In genomic region chr6:122389704-122390103, GRCh38 we compare ENCODE assay signal across 23 cellular contexts. TPM values are rescaled to one million over a fixed set of nuclear protein-coding genes. Genes with fewer than 3 reads are reported as not detected.
A peak's percentile ranks its signal among the peaks of the same experiment; 100 is the strongest.
DNase-seq lines count a peak whose midpoint lies in the region; ATAC-seq and TF ChIP-seq lines count a peak whose summit lies in the region.
"Had no signal": no experiment of that assay in that cellular context is flagged by ENCODE, and none has a peak within 500 bp of the region (broad histone marks: within the 10 kb centered on the region; RNA-seq: fewer than 3 reads in every experiment).

No MANE protein-coding gene starts in this region.

- no peak overlapping the region for H4K5ac ChIP-seq in IMR-90 (ENCODE audit: low read depth, low read length)

- no peak overlapping the region for H3K56ac ChIP-seq in IMR-90 (ENCODE audit: extremely low read depth, insufficient read depth, low read length)

- no peak overlapping the region for H3K9ac ChIP-seq in IMR-90 (ENCODE audit: low read depth, low read length)

- H3K27ac ChIP-seq in IMR-90 (ENCODE audit: insufficient read depth, low read length): no peak overlapping the region
- H3K27ac ChIP-seq: ascending aorta, psoas muscle, spleen, suprapubic skin, WERI-Rb-1 had no signal

- in situ Hi-C loops in IMR-90 (cut with MboI; ENCODE audit: low sequenced_read_pairs): loop anchor here (10.0 kb wide), 1 partner anchor 145 kb away; no protein-coding TSS in a partner anchor

- no peak overlapping the region for H2BK5ac ChIP-seq in IMR-90 (ENCODE audit: low read depth, low read length, poor library complexity, severe bottlenecking)

- CTCF ChIA-PET in IMR-90 (lab: Yijun Ruan, JAX): no interaction called here

- no TSS peak for BruUV-seq in IMR-90 (replicated peaks; lab: Mats Ljungman, UMichigan)

- H2BK15ac ChIP-seq in IMR-90 (ENCODE audit: low read depth, low read length): no peak overlapping the region

- no peak overlapping the region for H2AFZ ChIP-seq in IMR-90 (replicated peaks; ENCODE audit: low read length, poor library complexity)

- intact Hi-C loops in IMR-90 (cut with micrococcal nuclease): loop anchor here (10.0 kb wide), 1 partner anchor 335 kb away; no protein-coding TSS in a partner anchor

- no peak for ATAC-seq in IMR-90 (ENCODE audit: low read depth)
- ATAC-seq in GM19452 (IDR thresholded peaks at IDR 0.05; ENCODE audit: unreplicated experiment): no peak
- ATAC-seq in HG03025 (IDR thresholded peaks at IDR 0.05; ENCODE audit: low FRiP score, unreplicated experiment): no peak
- ATAC-seq: natural killer cell, psoas muscle, T-cell had no signal

- no peak overlapping the region for H3K18ac ChIP-seq in IMR-90 (ENCODE audit: low read depth, low read length)

- no peaks in the 10 kb centered on the region for H3K27me3 ChIP-seq in IMR-90 (ENCODE audit: control insufficient read depth, insufficient read depth, low read length)
- H3K27me3 ChIP-seq: ascending aorta, suprapubic skin had no signal

- H2AK9ac ChIP-seq in IMR-90 (replicated peaks; ENCODE audit: low read depth, low read length, poor library complexity): no peak overlapping the region

- dilution Hi-C loops in IMR-90 (cut with HindIII; ENCODE audit: low sequenced_read_pairs, unreplicated experiment): no loop called here

- H3K79me1 ChIP-seq in IMR-90 (ENCODE audit: low read depth in 1 of 2, low read length in 2 of 2): no peaks in the 10 kb centered on the region

- H3K4me1 ChIP-seq in IMR-90 (ENCODE audit: control insufficient read depth, insufficient read depth, low read length): no peaks in the 10 kb centered on the region; the same call in 1 of the 2 replicates
- H3K4me1 ChIP-seq: ascending aorta, psoas muscle, spleen, suprapubic skin had no signal

- H4K20me1 ChIP-seq in IMR-90 (ENCODE audit: insufficient read depth, low read length): no peaks in the 10 kb centered on the region

- DNase-seq in DMS153 treated with DMSO at 0.1 percent for 48 hours (lab: John Stamatoyannopoulos, UW; ENCODE audit: unreplicated experiment) (peak; percentile 80), IMR-90 (peak; percentile 25), NCI-H526 treated with DMSO at 0.1 percent for 48 hours (lab: John Stamatoyannopoulos, UW) (peak; percentile 21), foreskin melanocyte (peak; percentile 43), T-helper 9 cell (no peak)
- DNase-seq: activated CD4-positive, alpha-beta memory T cell treated with anti-CD3 and anti-CD28 coated beads, Interleukin-2, amount 10 ng/mL, durations not matched to agents 7 days and 5 days; activated naive CD4-positive, alpha-beta T cell treated with anti-CD3 and anti-CD28 coated beads, Interleukin-2, amount 10 ng/mL, durations not matched to agents 7 days and 5 days; activated T-cell treated with anti-CD3 and anti-CD28 coated beads, Interleukin-2, amount 50 U/mL, for 24 hours; AML-193; H7; hippocampal formation; kidney; natural killer cell; NCI-H1694; psoas muscle; spleen; stimulated activated CD8-positive, alpha-beta memory T cell treated with anti-CD3 and anti-CD28 coated beads, Interleukin-4, amount 100 ng/mL, for 48 hours; T-cell; WERI-Rb-1 had no signal

- no peak overlapping the region for H3K23ac ChIP-seq in IMR-90 (ENCODE audit: low read depth, low read length)

- no peak overlapping the region for H4K8ac ChIP-seq in IMR-90 (ENCODE audit: low read depth in 2 of 2, low read length in 2 of 2)

- no peak overlapping the region for H3K4me3 ChIP-seq in IMR-90 (ENCODE audit: insufficient read depth, low read depth, low read length)
- H3K4me3 ChIP-seq: ascending aorta, psoas muscle, spleen, suprapubic skin had no signal

- no peaks in the 10 kb centered on the region for H3K36me3 ChIP-seq in IMR-90 (ENCODE audit: control insufficient read depth, insufficient read depth, low read length)
- H3K36me3 ChIP-seq: ascending aorta, spleen, suprapubic skin, WERI-Rb-1 had no signal

- no peak overlapping the region for H2BK120ac ChIP-seq in IMR-90 (ENCODE audit: low read depth, low read length)

- no peak overlapping the region for H3K14ac ChIP-seq in IMR-90 (replicated peaks; ENCODE audit: low read depth, low read length)

- no peak overlapping the region for H3K4ac ChIP-seq in IMR-90 (ENCODE audit: low read depth, low read length)

- POLR2A ChIA-PET in IMR-90 (lab: Charles Lee; ENCODE audit: unreplicated experiment): interaction anchor here (0.6 kb wide), 1 partner anchor 14 kb away, joined by 4 read pairs; no protein-coding TSS in a partner anchor

- no CpG with 5 or more reads among the region's 3 CpGs for WGBS in IMR-90 (ENCODE audit: extremely low coverage in 2 of 2, insufficient read length in 1 of 2), 2 experiments

- TF ChIP-seq RAD21 in IMR-90 (IDR thresholded peaks at IDR 0.05; ENCODE audit: low read length): no peak

- no peak overlapping the region for H4K91ac ChIP-seq in IMR-90 (ENCODE audit: insufficient read depth, low read depth, low read length)

- no peak overlapping the region for H3K4me2 ChIP-seq in IMR-90 (ENCODE audit: low read depth, low read length)

- no peak overlapping the region for H2BK20ac ChIP-seq in IMR-90 (ENCODE audit: low read depth, low read length)

- no peak for TF ChIP-seq POLR2A in IMR-90 (IDR thresholded peaks at IDR 0.05; ENCODE audit: low read depth, low read length)

- no peaks in the 10 kb centered on the region for H3K9me3 ChIP-seq in IMR-90 (ENCODE audit: control insufficient read depth, insufficient read depth, low read length)
- H3K9me3 ChIP-seq: ascending aorta, psoas muscle, spleen, suprapubic skin had no signal

- H2AK5ac ChIP-seq in IMR-90 (ENCODE audit: low read depth, low read length): no peak overlapping the region

- H3K9me1 ChIP-seq in IMR-90 (ENCODE audit: insufficient read depth, low read length): no peaks in the 10 kb centered on the region

- no peak for TF ChIP-seq CTCF in IMR-90 (conservative IDR thresholded peaks at IDR 0.05; ENCODE audit: low read depth, low read length)

TF ChIP-seq in IMR-90, 13 proteins besides CTCF, POLR2A, EP300 and RAD21:
- TF ChIP-seq SMC3 (IDR thresholded peaks at IDR 0.05; ENCODE audit: low read depth, low read length): no peak
- TF ChIP-seq RCOR1 (IDR thresholded peaks at IDR 0.05; ENCODE audit: insufficient replicate concordance, low read length): no peak
- TF ChIP-seq RFX5 (IDR thresholded peaks at IDR 0.05; ENCODE audit: low read depth, low read length): no peak
- no peak for TF ChIP-seq CHD1 (IDR thresholded peaks at IDR 0.05; ENCODE audit: low read depth, low read length)
- TF ChIP-seq MAFK (IDR thresholded peaks at IDR 0.05; ENCODE audit: low read depth, low read length): no peak
- TF ChIP-seq USF2 (IDR thresholded peaks at IDR 0.05; ENCODE audit: low read depth, low read length): no peak
- no peak for TF ChIP-seq NFE2L2 (IDR thresholded peaks at IDR 0.05; ENCODE audit: low read depth, low read length)

RNA-seq across cellular contexts. Expression of gene HSF2, which starts 9.7 kb away (rescaled TPM):
- 28.9 and 31.1 TPM in 2 replicates for total RNA-seq in IMR-90 (2012; rRNA removed)
- 17.6 and 19.0 TPM in 2 replicates for polyA plus RNA-seq in IMR-90 (2012; rRNA removed)
- polyA plus RNA-seq in IMR-90 (2012; cell fraction: cytosol; rRNA removed): 4.1 and 10.5 TPM in 2 replicates
- 6.2 and 53.7 TPM in 2 replicates for polyA plus RNA-seq in IMR-90 (2012; cell fraction: nucleus; rRNA removed; ENCODE audit: low replicate concordance)
